Comparison of ENCODE assay signal across 20 cellular contexts in genomic region chr6:63452117-63452516, GRCh38.
DNase-seq lines count a peak whose midpoint lies in the region; ATAC-seq and TF ChIP-seq lines count a peak whose summit lies in the region.
"Had no signal": no experiment of that assay in that cellular context is flagged by ENCODE, and none has a peak within 500 bp of the region (broad histone marks: within the 10 kb centered on the region; RNA-seq: fewer than 3 reads in every experiment).

No MANE protein-coding gene starts in this region.

- H3K9me2 ChIP-seq in PC-9 (ENCODE audit: insufficient read depth): no peaks in the 10 kb centered on the region

- DNase-seq in PC-9 (peak; percentile 16 to 57), fibroblast of mammary gland (ENCODE audit: low read depth) (peak; percentile 14), psoas muscle (no peak), GM03348 (ENCODE audit: low spot score) (no peak)
- DNase-seq: activated CD4-positive, alpha-beta T cell treated with anti-CD3 and anti-CD28 coated beads, Interleukin-2, amount 50 U/mL, for 4 hours; activated CD8-positive, alpha-beta memory T cell treated with anti-CD3 and anti-CD28 coated beads, Interleukin-2, amount 50 U/mL, for 4 hours; CD4-positive, alpha-beta T cell; effector memory CD4-positive, alpha-beta T cell; natural killer cell; NCI-H146; ovary; right cardiac atrium; T-helper 2 cell; tibial artery had no signal

- H3F3A ChIP-seq in PC-9 (ENCODE audit: insufficient read depth, low read depth): no peaks in the 10 kb centered on the region

- H3K79me2 ChIP-seq in PC-9 (ENCODE audit: low read depth): no peaks in the 10 kb centered on the region

- POLR2A ChIA-PET in PC-9 (lab: Charles Lee; ENCODE audit: unreplicated experiment): no interaction called here

- no peak overlapping the region for H3K4me3 ChIP-seq in PC-9
- H3K4me3 ChIP-seq in fibroblast of mammary gland (ENCODE audit: control insufficient read depth, low read depth, low read length): no peak overlapping the region
- no peak overlapping the region for H3K4me3 ChIP-seq in psoas muscle
- H3K4me3 ChIP-seq: ovary, SK-N-MC, tibial artery had no signal

- H4K20me1 ChIP-seq in PC-9 (ENCODE audit: insufficient read depth): no peaks in the 10 kb centered on the region

- H3K4me1 ChIP-seq in PC-9 (replicated peaks; ENCODE audit: insufficient read depth): peaks cover 14% of the 10 kb centered on the region; the same call in 1 of the 2 replicates
- peaks cover 6% of the 10 kb centered on the region for H3K4me1 ChIP-seq in psoas muscle
- H3K4me1 ChIP-seq: tibial artery had no signal

- WGBS in psoas muscle, 3 donors: 66 to 74% (median 73%) methylated on average over 4 of the region's 4 CpGs

- CTCF ChIA-PET in PC-9 (lab: Charles Lee): no interaction called here

- no peak for TF ChIP-seq CTCF in PC-9 (conservative IDR thresholded peaks at IDR 0.05)
- no peak for TF ChIP-seq CTCF in fibroblast of mammary gland (conservative IDR thresholded peaks at IDR 0.05; ENCODE audit: control insufficient read depth, insufficient read depth, low read depth, low read length)
- no peak for TF ChIP-seq CTCF in psoas muscle (IDR thresholded peaks at IDR 0.05)

- TF ChIP-seq EP300 in Ishikawa (IDR thresholded peaks at IDR 0.05; ENCODE audit: borderline replicate concordance): no peak

- H3K9me3 ChIP-seq in PC-9 (ENCODE audit: insufficient read depth, low read depth) (no peaks in the 10 kb centered on the region), psoas muscle (no peaks in the 10 kb centered on the region)
- H3K9me3 ChIP-seq: ovary, tibial artery had no signal

- BruUV-seq in PC-9 (replicated peaks; lab: Mats Ljungman, UMichigan): no TSS peak

- intact Hi-C loops in PC-9 (cut with micrococcal nuclease; ENCODE audit: unreplicated experiment): no loop called here
- intact Hi-C loops in psoas muscle (cut with DNase I): no loop called here

- H3K4me2 ChIP-seq in PC-9: peak overlapping the region; percentile 1; the same call in 1 of the 2 replicates

- no peak overlapping the region for H2AFZ ChIP-seq in PC-9

- H3K27me3 ChIP-seq in PC-9 (ENCODE audit: insufficient read depth, low read depth): no peaks in the 10 kb centered on the region
- H3K27me3 ChIP-seq in psoas muscle (ENCODE audit: insufficient read depth in 3 of 3, low read length in 2 of 3): no peaks in the 10 kb centered on the region
- H3K27me3 ChIP-seq: ovary, tibial artery had no signal

- ATAC-seq in psoas muscle (peak in 3 of 4 donors; percentile 48 to 77 (median 73)), HG03469 (IDR thresholded peaks at IDR 0.05; ENCODE audit: unreplicated experiment) (no peak), HG03139 (IDR thresholded peaks at IDR 0.05; ENCODE audit: unreplicated experiment) (no peak), HG02571 (IDR thresholded peaks at IDR 0.05; ENCODE audit: unreplicated experiment) (no peak)
- ATAC-seq: esophagus mucosa, natural killer cell, right cardiac atrium had no signal

- H3K36me3 ChIP-seq in PC-9 (ENCODE audit: low read depth) (no peaks in the 10 kb centered on the region), psoas muscle (ENCODE audit: insufficient read depth in 1 of 2, low read depth in 1 of 2) (no peaks in the 10 kb centered on the region)
- H3K36me3 ChIP-seq: ovary, tibial artery had no signal

- no peak for TF ChIP-seq RAD21 in Ishikawa (IDR thresholded peaks at IDR 0.05; ENCODE audit: low read depth)

- H3K27ac ChIP-seq in PC-9 (no peak overlapping the region), psoas muscle (no peak overlapping the region)
- H3K27ac ChIP-seq: ovary, SK-N-MC, tibial artery had no signal

TF ChIP-seq in Ishikawa, 13 proteins besides CTCF, POLR2A, EP300 and RAD21:
- TF ChIP-seq CEBPB (IDR thresholded peaks at IDR 0.05) (0 out of 2 replicates have a peak, but pooled peaks have one; percentile 5), USF1 (IDR thresholded peaks at IDR 0.05) (no peak)

Comparison
In these comparisons a context has a peak if more than half of its experiments do, and no peak if none do; other contexts are left out.
1. DNase-seq: peak in PC-9 (2 of 2) and fibroblast of mammary gland (single experiment); none in psoas muscle (0 of 2) and GM03348 (single experiment).
2. ATAC-seq: peak in psoas muscle (3 of 4); none in HG03469 (single experiment), HG03139 (single experiment) and HG02571 (single experiment).